ENCODE assay signal across 1 cellular context in the genomic region with DNA sequence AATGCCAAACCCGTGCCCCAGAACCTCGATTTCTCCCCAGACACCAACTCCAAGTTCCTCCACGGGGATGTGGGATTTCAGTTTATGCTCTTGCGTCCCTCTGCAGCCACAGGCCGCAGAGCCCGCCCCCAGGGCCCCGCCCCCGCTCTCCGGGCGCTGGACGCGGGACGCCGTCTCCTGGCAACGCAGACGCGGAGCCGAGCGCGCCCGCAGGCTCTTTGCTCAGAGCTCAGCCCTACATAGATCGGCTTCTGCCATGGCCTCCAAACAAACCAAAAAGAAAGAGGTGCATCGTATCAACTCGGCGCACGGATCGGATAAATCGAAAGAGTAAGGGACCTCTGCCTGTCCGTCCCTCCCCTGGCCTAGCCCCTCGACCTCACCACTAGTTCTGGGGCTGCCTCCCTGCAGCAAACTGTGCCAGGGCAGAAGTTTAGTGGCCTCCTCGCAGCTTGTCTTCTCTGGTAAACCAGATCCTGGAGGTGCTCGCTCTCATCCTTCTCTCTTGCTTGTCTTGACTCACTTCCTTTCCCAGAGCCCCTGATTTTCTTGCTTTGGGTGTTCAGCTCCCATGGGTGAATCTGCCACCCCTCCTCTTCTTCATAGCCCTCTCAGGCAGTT.
A peak's percentile ranks its signal among the peaks of the same experiment; 100 is the strongest.
TF ChIP-seq lines count a peak whose summit lies in the region.

ADGB (plus strand) TSS at position 188 of the 621 bp plus-strand sequence; CDS start at position 257, 69 bp downstream.

TF ChIP-seq in HepG2, 621 proteins besides CTCF, POLR2A, EP300 and RAD21 (continued from another document and continues in another):
- TF ChIP-seq, protein P1, sequence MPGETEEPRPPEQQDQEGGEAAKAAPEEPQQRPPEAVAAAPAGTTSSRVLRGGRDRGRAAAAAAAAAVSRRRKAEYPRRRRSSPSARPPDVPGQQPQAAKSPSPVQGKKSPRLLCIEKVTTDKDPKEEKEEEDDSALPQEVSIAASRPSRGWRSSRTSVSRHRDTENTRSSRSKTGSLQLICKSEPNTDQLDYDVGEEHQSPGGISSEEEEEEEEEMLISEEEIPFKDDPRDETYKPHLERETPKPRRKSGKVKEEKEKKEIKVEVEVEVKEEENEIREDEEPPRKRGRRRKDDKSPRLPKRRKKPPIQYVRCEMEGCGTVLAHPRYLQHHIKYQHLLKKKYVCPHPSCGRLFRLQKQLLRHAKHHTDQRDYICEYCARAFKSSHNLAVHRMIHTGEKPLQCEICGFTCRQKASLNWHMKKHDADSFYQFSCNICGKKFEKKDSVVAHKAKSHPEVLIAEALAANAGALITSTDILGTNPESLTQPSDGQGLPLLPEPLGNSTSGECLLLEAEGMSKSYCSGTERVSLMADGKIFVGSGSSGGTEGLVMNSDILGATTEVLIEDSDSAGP (CRISPR knock-in tag; IDR thresholded peaks at IDR 0.05; ENCODE audit: borderline replicate concordance) = peak; percentile 43; the same call in 1 of the 2 replicates
- TF ChIP-seq PRDM4 (CRISPR knock-in tag; IDR thresholded peaks at IDR 0.05; ENCODE audit: borderline replicate concordance) (no peak), ZNF468 (CRISPR knock-in tag; IDR thresholded peaks at IDR 0.05) (no peak), ZNF362 (CRISPR knock-in tag; IDR thresholded peaks at IDR 0.05; ENCODE audit: borderline replicate concordance) (no peak), ZBTB3 (CRISPR knock-in tag; IDR thresholded peaks at IDR 0.05; ENCODE audit: borderline replicate concordance, low read depth) (no peak), GABPA (IDR thresholded peaks at IDR 0.05; ENCODE audit: low read depth, low read length) (no peak), GABPA (CRISPR knock-in tag; IDR thresholded peaks at IDR 0.05; ENCODE audit: low read depth) (no peak), SP1 (IDR thresholded peaks at IDR 0.05) (no peak), SP1 (CRISPR knock-in tag; IDR thresholded peaks at IDR 0.05) (no peak), ZBTB43 (CRISPR knock-in tag; conservative IDR thresholded peaks at IDR 0.05) (no peak), PHF21A (CRISPR knock-in tag; IDR thresholded peaks at IDR 0.05) (no peak), RFXAP (CRISPR knock-in tag; IDR thresholded peaks at IDR 0.05; ENCODE audit: borderline replicate concordance) (no peak), KDM3A (CRISPR knock-in tag; IDR thresholded peaks at IDR 0.05; ENCODE audit: low read depth) (no peak), HCFC1 (IDR thresholded peaks at IDR 0.05; ENCODE audit: low read depth, low read length) (no peak), ATF2 (CRISPR knock-in tag; IDR thresholded peaks at IDR 0.05) (no peak), ZNF335 (CRISPR knock-in tag; IDR thresholded peaks at IDR 0.05) (no peak), RFX5 (IDR thresholded peaks at IDR 0.05; ENCODE audit: low read depth, low read length) (no peak), ZNF329 (CRISPR knock-in tag; IDR thresholded peaks at IDR 0.05; ENCODE audit: low read depth) (no peak), GMEB1 (CRISPR knock-in tag; IDR thresholded peaks at IDR 0.05; ENCODE audit: borderline replicate concordance) (peak; percentile 55; the same call in 1 of the 2 replicates), ZNF430 (CRISPR knock-in tag; IDR thresholded peaks at IDR 0.05) (no peak), ZNF619 (CRISPR knock-in tag; IDR thresholded peaks at IDR 0.05) (no peak), MTA1 (CRISPR knock-in tag; IDR thresholded peaks at IDR 0.05; ENCODE audit: borderline replicate concordance) (no peak), HOXA5 (CRISPR knock-in tag; IDR thresholded peaks at IDR 0.05) (no peak), ZNF710 (CRISPR knock-in tag; IDR thresholded peaks at IDR 0.05; ENCODE audit: borderline replicate concordance) (no peak), NFIB (CRISPR knock-in tag; IDR thresholded peaks at IDR 0.05; ENCODE audit: borderline replicate concordance) (no peak), ZNF891 (CRISPR knock-in tag; IDR thresholded peaks at IDR 0.05) (no peak), ZNF670 (CRISPR knock-in tag; IDR thresholded peaks at IDR 0.05; ENCODE audit: borderline replicate concordance) (no peak), ARID5B (CRISPR knock-in tag; IDR thresholded peaks at IDR 0.05) (0 out of 2 replicates have a peak, but pooled peaks have one; percentile 15), KLF11 (CRISPR knock-in tag; IDR thresholded peaks at IDR 0.05) (no peak), MAZ (IDR thresholded peaks at IDR 0.05; ENCODE audit: borderline replicate concordance, low read depth, low read length) (peak; percentile 72), MAZ (CRISPR knock-in tag; IDR thresholded peaks at IDR 0.05; ENCODE audit: low read depth) (no peak), ERF (CRISPR knock-in tag; IDR thresholded peaks at IDR 0.05) (no peak), NR1H2 (CRISPR knock-in tag; IDR thresholded peaks at IDR 0.05; ENCODE audit: borderline replicate concordance, low read depth) (no peak), TARDBP (CRISPR knock-in tag; IDR thresholded peaks at IDR 0.05) (no peak), ZSCAN22 (CRISPR knock-in tag; IDR thresholded peaks at IDR 0.05) (no peak), ZNF263 (CRISPR knock-in tag; IDR thresholded peaks at IDR 0.05) (no peak)
- TF ChIP-seq, protein P2, sequence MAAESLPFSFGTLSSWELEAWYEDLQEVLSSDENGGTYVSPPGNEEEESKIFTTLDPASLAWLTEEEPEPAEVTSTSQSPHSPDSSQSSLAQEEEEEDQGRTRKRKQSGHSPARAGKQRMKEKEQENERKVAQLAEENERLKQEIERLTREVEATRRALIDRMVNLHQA (CRISPR knock-in tag; IDR thresholded peaks at IDR 0.05) = no peak
- TF ChIP-seq, protein P3, sequence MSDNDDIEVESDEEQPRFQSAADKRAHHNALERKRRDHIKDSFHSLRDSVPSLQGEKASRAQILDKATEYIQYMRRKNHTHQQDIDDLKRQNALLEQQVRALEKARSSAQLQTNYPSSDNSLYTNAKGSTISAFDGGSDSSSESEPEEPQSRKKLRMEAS (IDR thresholded peaks at IDR 0.05) = peak; percentile 36; the same call in 1 of the 2 replicates
- TF ChIP-seq, protein P4, sequence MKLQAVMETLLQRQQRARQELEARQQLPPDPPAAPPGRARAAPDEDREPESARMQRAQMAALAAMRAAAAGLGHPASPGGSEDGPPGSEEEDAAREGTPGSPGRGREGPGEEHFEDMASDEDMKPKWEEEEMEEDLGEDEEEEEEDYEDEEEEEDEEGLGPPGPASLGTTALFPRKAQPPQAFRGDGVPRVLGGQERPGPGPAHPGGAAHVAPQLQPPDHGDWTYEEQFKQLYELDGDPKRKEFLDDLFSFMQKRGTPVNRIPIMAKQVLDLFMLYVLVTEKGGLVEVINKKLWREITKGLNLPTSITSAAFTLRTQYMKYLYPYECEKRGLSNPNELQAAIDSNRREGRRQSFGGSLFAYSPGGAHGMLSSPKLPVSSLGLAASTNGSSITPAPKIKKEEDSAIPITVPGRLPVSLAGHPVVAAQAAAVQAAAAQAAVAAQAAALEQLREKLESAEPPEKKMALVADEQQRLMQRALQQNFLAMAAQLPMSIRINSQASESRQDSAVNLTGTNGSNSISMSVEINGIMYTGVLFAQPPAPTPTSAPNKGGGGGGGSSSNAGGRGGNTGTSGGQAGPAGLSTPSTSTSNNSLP (IDR thresholded peaks at IDR 0.05; ENCODE audit: low read depth, low read length) = no peak
